ENCODE assay signal across 13 cellular contexts in genomic region chr3:14322001-14322400, GRCh38.
"Had no signal": no experiment of that assay in that cellular context is flagged by ENCODE, and none has a peak within 500 bp of the region (broad histone marks: within the 10 kb centered on the region; RNA-seq: fewer than 3 reads in every experiment).

No MANE protein-coding gene starts in this region.

- ATAC-seq: esophagus mucosa, left lung, lower lobe of right lung, sciatic nerve had no signal

- H3K9ac ChIP-seq: parathyroid adenoma had no signal

- H3K27me3 ChIP-seq: left lung had no signal

- H3K4me3 ChIP-seq: left lung, lower lobe of right lung, prostate gland had no signal

- DNase-seq: effector memory CD4-positive, alpha-beta T cell; glutamatergic neuron; left lung; lower lobe of right lung; naive B cell; occipital lobe; retina; stimulated activated CD4-positive, alpha-beta T cell treated with anti-CD3 and anti-CD28 coated beads, Interleukin-2, amount 100 ng/mL, for 48 hours; stimulated activated naive CD4-positive, alpha-beta T cell treated with Interleukin-2 at 50 U/mL for 16 hours had no signal

- H3K27ac ChIP-seq: left lung, lower lobe of right lung, parathyroid adenoma, prostate gland had no signal

- H3K79me2 ChIP-seq: parathyroid adenoma had no signal

- H3K9me3 ChIP-seq: lower lobe of right lung, prostate gland had no signal

- H3K4me1 ChIP-seq: parathyroid adenoma, prostate gland had no signal

- H3K36me3 ChIP-seq: left lung, lower lobe of right lung, prostate gland had no signal

- H2AFZ ChIP-seq: parathyroid adenoma had no signal
